8 cellular contexts compared by ENCODE assay signal in the genomic region with DNA sequence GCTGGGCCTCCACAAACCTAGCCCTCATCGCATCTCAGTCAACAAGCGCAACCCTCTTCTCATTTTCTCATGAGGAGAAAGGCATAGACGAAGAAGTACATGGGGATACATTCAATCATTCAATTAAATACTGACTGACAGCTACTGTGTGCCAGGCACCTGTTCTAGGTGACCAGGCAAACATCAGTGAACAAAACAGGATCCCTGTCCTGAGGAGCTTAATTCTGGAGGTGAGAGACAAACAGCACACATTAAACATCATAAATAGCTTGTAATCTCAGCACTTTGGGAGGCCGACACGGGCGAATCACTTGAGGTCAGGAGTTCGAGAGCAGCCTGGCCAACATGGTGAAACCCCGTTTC. TPM values are rescaled to one million over a fixed set of nuclear protein-coding genes. Genes with fewer than 3 reads are reported as not detected.
DNase-seq lines count a peak whose midpoint lies in the region; ATAC-seq and TF ChIP-seq lines count a peak whose summit lies in the region.

No MANE protein-coding gene starts in this region.

- no peaks in the 10 kb centered on the region for H3K9me3 Mint-ChIP-seq in activated CD4-positive, alpha-beta T cell treated with anti-CD3 and anti-CD28 coated beads, Interleukin-2, amount 10 ng/mL, durations not matched to agents 7 days and 5 days
- H3K9me3 Mint-ChIP-seq in T-cell, result no peaks in the 10 kb centered on the region

- DNase-seq in activated CD4-positive, alpha-beta T cell treated with anti-CD3 and anti-CD28 coated beads, Interleukin-2, amount 10 ng/mL, durations not matched to agents 7 days and 5 days, result no peak
- DNase-seq in activated CD4-positive, alpha-beta T cell treated with anti-CD3 and anti-CD28 coated beads for 1 hour, result no peak
- DNase-seq in T-cell (no peak), thoracic aorta (ENCODE audit: low spot score) (no peak), posterior vena cava (ENCODE audit: low spot score) (no peak)
- no peak for DNase-seq in stimulated activated CD4-positive, alpha-beta T cell treated with anti-CD3 and anti-CD28 coated beads, Interleukin-12 subunit alpha, Interleukin-12 subunit beta, amount 100 ng/mL, for 4 hours

- H3K4me3 ChIP-seq in iPS-15b (ENCODE audit: low read depth, low read length) (peak overlapping the region; percentile 51), thoracic aorta (peak overlapping the region; percentile 86)

- H3K9ac ChIP-seq in iPS-15b (ENCODE audit: low read depth, low read length), result no peak overlapping the region

- peak overlapping the region; percentile 97 for H3K27ac Mint-ChIP-seq in activated CD4-positive, alpha-beta T cell treated with anti-CD3 and anti-CD28 coated beads, Interleukin-2, amount 10 ng/mL, durations not matched to agents 7 days and 5 days
- peak overlapping the region; percentile 98 for H3K27ac Mint-ChIP-seq in T-cell

- no peaks in the 10 kb centered on the region for H3K27me3 ChIP-seq in iPS-15b (ENCODE audit: control insufficient read depth, insufficient read depth, low read length)
- H3K27me3 ChIP-seq in thoracic aorta (replicated peaks; ENCODE audit: insufficient read depth), result no peaks in the 10 kb centered on the region

- POLR2A ChIA-PET in activated CD4-positive, alpha-beta T cell treated with anti-CD3 and anti-CD28 coated beads, Interleukin-2, amount 10 ng/mL, durations not matched to agents 7 days and 5 days (lab: Charles Lee), result no interaction called here
- POLR2A ChIA-PET in T-cell (lab: Charles Lee), result interaction anchor here (0.6 to 1.0 kb wide), 3 partner anchors 12 to 16 kb away, joined by 3 read pairs; no protein-coding TSS in a partner anchor

- H3K9me3 ChIP-seq in iPS-15b (ENCODE audit: control insufficient read depth, insufficient read depth, low read length), result no peaks in the 10 kb centered on the region
- H3K9me3 ChIP-seq in thoracic aorta, result no peaks in the 10 kb centered on the region

- peaks cover 49% of the 10 kb centered on the region for H3K4me1 Mint-ChIP-seq in activated CD4-positive, alpha-beta T cell treated with anti-CD3 and anti-CD28 coated beads, Interleukin-2, amount 10 ng/mL, durations not matched to agents 7 days and 5 days
- peaks cover 21 to 37% (median 36%) of the 10 kb centered on the region in 3 donors for H3K4me1 Mint-ChIP-seq in T-cell

- H3K4me1 ChIP-seq in iPS-15b (ENCODE audit: control insufficient read depth, insufficient read depth, low read length) (no peaks in the 10 kb centered on the region), thoracic aorta (ENCODE audit: control insufficient read depth in 1 of 2, low read depth in 2 of 2) (peaks cover 3 to 27% of the 10 kb centered on the region in 2 donors)

- peak overlapping the region in 1 of 2 donors; percentile 51 for H3K27ac ChIP-seq in thoracic aorta

- no peak for TF ChIP-seq CTCF in thoracic aorta (IDR thresholded peaks at IDR 0.05)

- intact Hi-C loops in posterior vena cava (cut with DNase I), result no loop called here

- H3K27me3 Mint-ChIP-seq in activated CD4-positive, alpha-beta T cell treated with anti-CD3 and anti-CD28 coated beads, Interleukin-2, amount 10 ng/mL, durations not matched to agents 7 days and 5 days, result no peaks in the 10 kb centered on the region
- H3K27me3 Mint-ChIP-seq in T-cell, result no peaks in the 10 kb centered on the region

- peak overlapping the region; percentile 99 for H3K4me3 Mint-ChIP-seq in activated CD4-positive, alpha-beta T cell treated with anti-CD3 and anti-CD28 coated beads, Interleukin-2, amount 10 ng/mL, durations not matched to agents 7 days and 5 days
- H3K4me3 Mint-ChIP-seq in T-cell, result peak overlapping the region; percentile 94 to 100 (median 100)

- ATAC-seq in T-cell (replicated peaks in 1 of 4) (peak in 3 of 4 experiments; percentile 5 to 28 (median 18)), thoracic aorta (ENCODE audit: insufficient number of reproducible peaks, low FRiP score, low read depth) (no peak), HG02870 (IDR thresholded peaks at IDR 0.05; ENCODE audit: unreplicated experiment) (no peak)

- CTCF ChIA-PET in activated CD4-positive, alpha-beta T cell treated with anti-CD3 and anti-CD28 coated beads, Interleukin-2, amount 10 ng/mL, durations not matched to agents 7 days and 5 days (lab: Charles Lee), result interaction anchor here (0.5 to 2.4 kb wide), 9 partner anchors 12 to 302 kb away, joined by 3 to 9 read pairs (median 3); no protein-coding TSS in a partner anchor
- CTCF ChIA-PET in T-cell (lab: Charles Lee), result interaction anchor here in 1 of 2 donors (0.7 to 1.5 kb wide), 3 partner anchors 12 to 62 kb away, joined by 3 to 4 read pairs (median 3); a partner anchor contains a TSS

- H3K36me3 ChIP-seq in iPS-15b (ENCODE audit: control insufficient read depth, insufficient read depth, low read length), result no peaks in the 10 kb centered on the region
- no peaks in the 10 kb centered on the region for H3K36me3 ChIP-seq in thoracic aorta

- peaks cover 24% of the 10 kb centered on the region for H3K36me3 Mint-ChIP-seq in activated CD4-positive, alpha-beta T cell treated with anti-CD3 and anti-CD28 coated beads, Interleukin-2, amount 10 ng/mL, durations not matched to agents 7 days and 5 days (ENCODE audit: low read depth)
- H3K36me3 Mint-ChIP-seq in T-cell, result peaks cover 9% of the 10 kb centered on the region

RNA-seq across cellular contexts. Expression of a gene that starts 0.4 kb away (rescaled TPM):
- total RNA-seq in activated CD4-positive, alpha-beta T cell treated with anti-CD3 and anti-CD28 coated beads, Interleukin-2, amount 10 ng/mL, durations not matched to agents 7 days and 5 days, result 10 to 100 TPM; 52.4 to 62.0 TPM
- 10 to 100 TPM; 15.3 to 26.1 (median 21.5) TPM for total RNA-seq in T-cell
- total RNA-seq in thoracic aorta, result 1 to 10 TPM; 4.9 to 6.8 TPM
- 10 to 100 TPM in 1 of 2 donors, 1 to 10 TPM in 1; 8.2 to 11.5 TPM for total RNA-seq in posterior vena cava

RNA-seq across cellular contexts. Expression of a gene that starts 5.3 kb away (rescaled TPM):
- 1 to 10 TPM; 3.1 to 3.3 TPM for total RNA-seq in activated CD4-positive, alpha-beta T cell treated with anti-CD3 and anti-CD28 coated beads, Interleukin-2, amount 10 ng/mL, durations not matched to agents 7 days and 5 days
- 1 to 10 TPM in 1 of 5 donors, under 1 TPM in 3, not detected in 1; 0.36 to 1.3 (median 0.56) TPM for total RNA-seq in T-cell
- total RNA-seq in thoracic aorta, result 1 to 10 TPM in 1 of 2 donors, under 1 TPM in 1; 0.27 to 1.1 TPM
- total RNA-seq in posterior vena cava, result 1 to 10 TPM in 1 of 2 donors, under 1 TPM in 1; 0.46 to 2.3 TPM

RNA-seq across cellular contexts. Expression of a gene that starts 12.9 kb away (rescaled TPM):
- 10 to 100 TPM; 17.0 to 17.3 TPM for total RNA-seq in activated CD4-positive, alpha-beta T cell treated with anti-CD3 and anti-CD28 coated beads, Interleukin-2, amount 10 ng/mL, durations not matched to agents 7 days and 5 days
- 10 to 100 TPM; 17.3 to 28.2 (median 22.1) TPM for total RNA-seq in T-cell
- 10 to 100 TPM; 17.9 to 30.2 TPM for total RNA-seq in thoracic aorta
- total RNA-seq in posterior vena cava, result 10 to 100 TPM; 27.2 to 28.2 TPM

Comparison
In these comparisons a context has a peak if more than half of its experiments do, and no peak if none do; other contexts are left out.
1. ATAC-seq: peak in T-cell (3 of 4); none in thoracic aorta (single experiment) and HG02870 (single experiment).